Comparison of ENCODE assay signal across 25 cellular contexts in the genomic region with DNA sequence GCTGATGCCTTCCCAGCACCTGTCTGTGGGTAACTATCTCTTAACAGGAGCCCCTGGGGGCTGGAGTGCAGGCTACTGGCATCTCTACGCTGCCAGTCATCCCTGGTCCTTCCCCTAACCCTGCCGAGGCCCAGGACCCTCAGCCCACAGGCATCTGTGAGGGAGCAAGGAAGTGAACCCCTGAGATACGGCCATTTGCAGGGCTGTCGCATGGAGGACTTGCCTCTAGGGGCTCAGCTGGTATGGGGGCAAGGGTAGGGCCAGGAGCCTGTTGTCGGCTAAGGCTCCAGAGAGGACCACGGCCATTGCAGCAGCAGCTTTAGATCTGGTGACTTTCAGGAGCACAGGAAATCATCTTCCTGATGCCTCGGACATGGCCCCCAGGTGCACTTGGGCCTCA. TPM values are rescaled to one million over a fixed set of nuclear protein-coding genes. Genes with fewer than 3 reads are reported as not detected.
DNase-seq lines count a peak whose midpoint lies in the region; ATAC-seq, FAIRE-seq and TF ChIP-seq lines count a peak whose summit lies in the region.
"Had no signal": no experiment of that assay in that cellular context is flagged by ENCODE, and none has a peak within 500 bp of the region (broad histone marks: within the 10 kb centered on the region; RNA-seq: fewer than 3 reads in every experiment).

No MANE protein-coding gene starts in this region.

- H2BK120ac ChIP-seq in H1 (replicated peaks; ENCODE audit: low read depth, low read length): no peak overlapping the region

- TF ChIP-seq POLR2A in HepG2 (IDR thresholded peaks at IDR 0.05; ENCODE audit: insufficient read depth in 1 of 2, low read depth in 2 of 2, low read length in 2 of 2) (no peak), right lobe of liver (IDR thresholded peaks at IDR 0.05) (no peak), H1 (IDR thresholded peaks at IDR 0.05; ENCODE audit: control extremely low read depth in 1 of 2, low read depth in 2 of 2, low read length in 2 of 2) (no peak), vagina (IDR thresholded peaks at IDR 0.05) (no peak)

- TF ChIP-seq CTCF in HepG2 (CRISPR knock-in tag; IDR thresholded peaks at IDR 0.05) (no peak), right lobe of liver (IDR thresholded peaks at IDR 0.05) (no peak), H1 (IDR thresholded peaks at IDR 0.05; ENCODE audit: control extremely low read depth in 1 of 3, insufficient read depth in 1 of 3, low read depth in 1 of 3, low read length in 3 of 3) (no peak), vagina (IDR thresholded peaks at IDR 0.05) (no peak)

- H3K27ac ChIP-seq in HepG2 (ENCODE audit: extremely low read length, insufficient read depth, low read length) (no peak overlapping the region), right lobe of liver (no peak overlapping the region), H1 (ENCODE audit: low read depth, low read length) (no peak overlapping the region), vagina (peak overlapping the region; percentile 33)
- H3K27ac ChIP-seq: 22Rv1, A549, BLaER1 had no signal

- H3K4me3 ChIP-seq in HepG2 (replicated peaks in 1 of 3; ENCODE audit: insufficient read depth in 1 of 3, low read depth in 2 of 3, low read length in 3 of 3) (no peak overlapping the region), right lobe of liver (no peak overlapping the region), H1 (ENCODE audit: extremely low read depth in 1 of 4, insufficient read depth in 2 of 4, low read depth in 3 of 4, low read length in 4 of 4) (no peak overlapping the region), vagina (no peak overlapping the region)
- H3K4me3 ChIP-seq: A549, BLaER1, GM12878 had no signal

- POLR2A ChIA-PET in HepG2 (lab: Yijun Ruan, JAX) (no interaction called here), H1 (lab: Charles Lee; ENCODE audit: partially characterized antibody) (no interaction called here)

- H3K79me2 ChIP-seq in HepG2 (ENCODE audit: insufficient read depth, low read length) (no peaks in the 10 kb centered on the region), H1 (ENCODE audit: control insufficient read depth in 1 of 2, insufficient read depth in 2 of 2, low read length in 2 of 2) (no peaks in the 10 kb centered on the region; a peak in 1 of 4 replicates)

- H3K9ac ChIP-seq in HepG2 (ENCODE audit: insufficient read depth, low read depth, low read length) (no peak overlapping the region), H1 (replicated peaks in 1 of 4; ENCODE audit: extremely low read depth in 1 of 4, low read depth in 3 of 4, low read length in 3 of 4) (no peak overlapping the region)
- H3K9ac ChIP-seq: BLaER1 had no signal

- H3K27me3 ChIP-seq in HepG2 (ENCODE audit: control insufficient read depth in 1 of 2, insufficient read depth in 2 of 2, low read length in 2 of 2): no peaks in the 10 kb centered on the region
- H3K27me3 ChIP-seq in right lobe of liver: no peaks in the 10 kb centered on the region
- no peaks in the 10 kb centered on the region for H3K27me3 ChIP-seq in H1 (replicated peaks in 1 of 4; ENCODE audit: control insufficient read depth in 3 of 4, extremely low read depth in 1 of 4, insufficient read depth in 3 of 4, low read length in 3 of 4)
- H3K27me3 ChIP-seq in vagina: no peaks in the 10 kb centered on the region
- H3K27me3 ChIP-seq: BE2C, BLaER1 had no signal

- H2AFZ ChIP-seq in HepG2 (ENCODE audit: low read length): no peak overlapping the region
- no peak overlapping the region for H2AFZ ChIP-seq in H1 (ENCODE audit: low read length)

- no peak overlapping the region for H2BK5ac ChIP-seq in H1 (ENCODE audit: low read depth, low read length)

- H3K4me2 ChIP-seq in HepG2 (ENCODE audit: low read depth, low read length) (no peak overlapping the region), H1 (ENCODE audit: insufficient read depth in 1 of 2, low read depth in 2 of 2, low read length in 2 of 2) (no peak overlapping the region)
- H3K4me2 ChIP-seq: A549, BLaER1 had no signal

- TF ChIP-seq RAD21 in HepG2 (CRISPR knock-in tag; IDR thresholded peaks at IDR 0.05): no peak
- no peak for TF ChIP-seq RAD21 in H1 (IDR thresholded peaks at IDR 0.05 in 1 of 2, conservative IDR thresholded peaks at IDR 0.05 in 1 of 2; ENCODE audit: low read depth in 2 of 2, low read length in 2 of 2)

- H3K56ac ChIP-seq in H1 (replicated peaks; ENCODE audit: insufficient read length, low read depth, low read length): no peak overlapping the region

- H3K36me3 ChIP-seq in HepG2 (replicated peaks in 1 of 2; ENCODE audit: control insufficient read depth in 1 of 2, insufficient read depth in 2 of 2, low read length in 2 of 2) (peaks cover 9 to 52% of the 10 kb centered on the region in 2 experiments), right lobe of liver (no peaks in the 10 kb centered on the region), H1 (ENCODE audit: control insufficient read depth in 2 of 4, insufficient read depth in 4 of 4, low read length in 3 of 4) (peaks cover 0 to 5% (median 3%) of the 10 kb centered on the region in 4 experiments; a peak in 3 of 8 replicates), vagina (peaks cover 0 to 20% of the 10 kb centered on the region in 2 donors)

- no peak overlapping the region for H3K14ac ChIP-seq in H1 (ENCODE audit: insufficient read length)

- no peak overlapping the region for H4K5ac ChIP-seq in H1 (ENCODE audit: insufficient read length, low read depth, low read length)

- 97% methylated on average over 6 of the region's 7 CpGs for WGBS in HepG2 (ENCODE audit: low lambda C conversion rate)
- no CpG with 5 or more reads among the region's 7 CpGs for WGBS in right lobe of liver (ENCODE audit: insufficient coverage, low coverage, low lambda C conversion rate, missing lambda C conversion rate)
- 92% methylated on average over 7 of the region's 7 CpGs; no CpG with 5 or more reads in 1 of the 2 experiments for WGBS in H1 (ENCODE audit: extremely low coverage in 1 of 2, insufficient coverage in 1 of 2, insufficient read length in 1 of 2, insufficient replicate concordance in 2 of 2, low coverage in 1 of 2, low lambda C conversion rate in 2 of 2, missing lambda C conversion rate in 1 of 2), 2 experiments

- H2BK12ac ChIP-seq in H1 (ENCODE audit: low read depth, low read length): no peak overlapping the region

- BruUV-seq in HepG2 (replicated peaks; lab: Mats Ljungman, UMichigan): no TSS peak

- H2BK15ac ChIP-seq in H1 (ENCODE audit: low read length): no peak overlapping the region

- H3K4me1 ChIP-seq in HepG2 (ENCODE audit: insufficient read depth, low read length) (no peaks in the 10 kb centered on the region), right lobe of liver (no peaks in the 10 kb centered on the region), H1 (replicated peaks in 1 of 4; ENCODE audit: control insufficient read depth in 3 of 4, insufficient read depth in 4 of 4, low read length in 3 of 4) (no peaks in the 10 kb centered on the region), vagina (peaks cover 31% of the 10 kb centered on the region)
- H3K4me1 ChIP-seq: BE2C, BLaER1 had no signal

- DNase-seq in HepG2 (ENCODE audit: low spot score) (no peak), right lobe of liver (no peak), H1 (ENCODE audit: low read depth in 1 of 2, low spot score in 2 of 2) (no peak), vagina (ENCODE audit: extremely low spot score in 2 of 2) (no peak), ACHN (no peak)
- DNase-seq: BE2C; C1 segment of cervical spinal cord; CD4-positive, alpha-beta memory T cell; CD4-positive, CD25-positive, alpha-beta regulatory T cell; CD8-positive, alpha-beta memory T cell; COR-L47; DMS 273 treated with DMSO at 0.1 percent for 48 hours; DMS153; DMS79; DND-41; EL; GDM1 had no signal

- peaks cover 4% of the 10 kb centered on the region; the same call in 1 of the 2 replicates for H3K79me1 ChIP-seq in H1 (ENCODE audit: low read depth, low read length)

- H3K23ac ChIP-seq in H1 (ENCODE audit: insufficient read length): no peak overlapping the region

- no peak overlapping the region for H3K18ac ChIP-seq in H1 (ENCODE audit: extremely low read depth, low read length)

- no peak overlapping the region for H4K91ac ChIP-seq in H1 (replicated peaks; ENCODE audit: insufficient read length, low read length)

- ATAC-seq in HepG2 (no peak; the same call in 2 of the 3 replicates), right lobe of liver (no peak), GM18909 (IDR thresholded peaks at IDR 0.05; ENCODE audit: poor library complexity, unreplicated experiment) (no peak)
- ATAC-seq: A549, GM12878 had no signal

- in situ Hi-C loops in HepG2 (cut with HindIII; ENCODE audit: extremely low pct_ligation_motif_present, low pct_unique_long_range_greater_than_20kb): no loop called here
- in situ Hi-C loops in ACHN (cut with HindIII; ENCODE audit: low pct_ligation_motif_present, low pct_unique_long_range_greater_than_20kb, low sequenced_read_pairs): no loop called here

- H4K20me1 ChIP-seq in HepG2 (ENCODE audit: insufficient read depth, low read length) (no peaks in the 10 kb centered on the region; the same call in 1 of the 2 replicates), H1 (replicated peaks in 1 of 2; ENCODE audit: control insufficient read depth in 1 of 2, insufficient read depth in 2 of 2, low read length in 2 of 2) (no peaks in the 10 kb centered on the region)

- H3K23me2 ChIP-seq in H1 (ENCODE audit: low read depth, low read length): no peaks in the 10 kb centered on the region

- no peak overlapping the region for H2BK20ac ChIP-seq in H1 (ENCODE audit: low read length)

- CTCF ChIA-PET in HepG2 (lab: Yijun Ruan, JAX; ENCODE audit: low intra/inter-chr PET ratio, low total read pairs): no interaction called here
- CTCF ChIA-PET in H1 (lab: Charles Lee; ENCODE audit: partially characterized antibody): interaction anchor here (1.1 kb wide), 1 partner anchor 9 kb away, joined by 3 read pairs; no protein-coding TSS in a partner anchor

- H3K4ac ChIP-seq in H1 (replicated peaks; ENCODE audit: insufficient read length, low read depth, low read length): no peak overlapping the region

- no peak overlapping the region for H2AK5ac ChIP-seq in H1 (ENCODE audit: low read depth, low read length)

- peak overlapping the region; percentile 1; the same call in 1 of the 2 replicates for H4K8ac ChIP-seq in H1 (ENCODE audit: extremely low read depth, insufficient read depth, low read length)

- intact Hi-C loops in HepG2 (cut with micrococcal nuclease; ENCODE audit: unreplicated experiment): no loop called here
- intact Hi-C loops in right lobe of liver (cut with DNase I): no loop called here
- intact Hi-C loops in vagina (cut with DNase I): no loop called here

- H3K9me3 ChIP-seq in HepG2 (ENCODE audit: low read length) (no peaks in the 10 kb centered on the region), right lobe of liver (no peaks in the 10 kb centered on the region), H1 (ENCODE audit: insufficient read depth in 2 of 2, low read depth in 1 of 2, low read length in 1 of 2) (no peaks in the 10 kb centered on the region), vagina (no peaks in the 10 kb centered on the region)
- H3K9me3 ChIP-seq: A549, BE2C, BLaER1 had no signal

- no peak for FAIRE-seq in HepG2 (lab: Jason Lieb, UNC)
- no peak for FAIRE-seq in H1 (lab: Jason Lieb, UNC)
- FAIRE-seq: A549, GM12878, GM12892, GM18507, GM19239 had no signal

- TF ChIP-seq EP300 in HepG2 (IDR thresholded peaks at IDR 0.05; ENCODE audit: low read depth in 2 of 2, low read length in 2 of 2): no peak
- TF ChIP-seq EP300 in HepG2 (CRISPR knock-in tag; IDR thresholded peaks at IDR 0.05; ENCODE audit: borderline replicate concordance): no peak
- no peak for TF ChIP-seq EP300 in H1 (IDR thresholded peaks at IDR 0.05; ENCODE audit: borderline replicate concordance in 1 of 2, low read depth in 2 of 2, low read length in 2 of 2)

RNA-seq across cellular contexts. Expression of a gene that starts 49.7 kb away (rescaled TPM):
- 33.6 and 40.1 TPM in 2 replicates for total RNA-seq in HepG2 (2016; rRNA removed; fragmentation: Illumina TruSeq; extraction: Trizol)
- 66.8 and 68.7 TPM in 2 replicates for total RNA-seq in HepG2 (2016; cell fraction: cytosol; rRNA removed; fragmentation: Illumina TruSeq; extraction: Trizol; ENCODE audit: low read depth)
- total RNA-seq in HepG2 (2016; cell fraction: insoluble cytoplasmic fraction; rRNA removed; fragmentation: Illumina TruSeq; extraction: Trizol): 37.5 and 40.8 TPM in 2 replicates
- 38.1 and 58.6 TPM in 2 replicates for total RNA-seq in HepG2 (2016; cell fraction: membrane; rRNA removed; fragmentation: Illumina TruSeq; extraction: Trizol)
- 50.7 and 54.4 TPM in 2 replicates for total RNA-seq in HepG2 (2016; cell fraction: nucleus; rRNA removed; fragmentation: Illumina TruSeq; extraction: Trizol)
- polyA plus RNA-seq in HepG2 (2011; rRNA removed): 12.9 and 15.4 TPM in 2 replicates
- 6.9 and 9.0 TPM in 2 replicates for polyA plus RNA-seq in HepG2 (2011; cell fraction: cytosol; rRNA removed)
- polyA plus RNA-seq in HepG2 (2011; cell fraction: nucleus; rRNA removed): 35.9 and 37.8 TPM in 2 replicates
- polyA plus RNA-seq in HepG2 (2012): 16.6 and 19.8 TPM in 2 replicates
- 1.1 TPM in 2 replicates for polyA plus RNA-seq in HepG2 (2016; cell fraction: cytosol; fragmentation: Illumina TruSeq; extraction: Trizol; ENCODE audit: low read depth)
- 25.1 and 26.7 TPM in 2 replicates for polyA plus RNA-seq in HepG2 (2016; cell fraction: insoluble cytoplasmic fraction; fragmentation: Illumina TruSeq; extraction: Trizol; ENCODE audit: low read depth)
- polyA plus RNA-seq in HepG2 (2016; cell fraction: membrane; fragmentation: Illumina TruSeq; extraction: Trizol; ENCODE audit: low read depth): 3.2 and 4.4 TPM in 2 replicates
- polyA plus RNA-seq in HepG2 (2016; cell fraction: nucleus; fragmentation: Illumina TruSeq; extraction: Trizol; ENCODE audit: insufficient read depth, low read depth): 51.7 and 52.1 TPM in 2 replicates
- polyA minus RNA-seq in HepG2 (2011; rRNA and poly(A)+ RNA removed; ENCODE audit: low replicate concordance): 16.6 and 30.1 TPM in 2 replicates
- 16.9 and 18.6 TPM in 2 replicates for polyA minus RNA-seq in HepG2 (2011; cell fraction: cytosol; rRNA and poly(A)+ RNA removed)
- 94.5 and 105 TPM in 2 replicates for polyA minus RNA-seq in HepG2 (2011; cell fraction: nucleus; rRNA and poly(A)+ RNA removed)
- 10 to 100 TPM in 4 of 6 experiments, 1 to 10 TPM in 2; 9.4 to 20.5 (median 13.1) TPM for total RNA-seq in right lobe of liver
- total RNA-seq in H1 (2021; fragmentation: NEBNext Ultra II Directional; extraction: Animal tissue kit (Norgen Biotek cat#: 25700)): 51.6 and 54.1 TPM in 2 replicates
- 16.6 and 17.4 TPM in 2 replicates for polyA plus RNA-seq in H1 (2011; rRNA removed)
- 25.8 TPM for polyA plus RNA-seq in H1 (2011; cell fraction: cytosol; rRNA removed)
- polyA plus RNA-seq in H1 (2011; cell fraction: nucleus; rRNA removed): 39.6 TPM
- polyA plus RNA-seq in H1 (2012, experiment 1 of 2): 27.5 to 32.5 TPM (median 28.5 TPM) in 4 replicates
- polyA plus RNA-seq in H1 (2012, experiment 2 of 2): 1.8 TPM
- 32.5 TPM for polyA plus RNA-seq in H1 (2013, experiment 1 of 2)
- polyA plus RNA-seq in H1 (2013, experiment 2 of 2): 36.0 TPM
- 36.8 and 37.8 TPM in 2 replicates for polyA minus RNA-seq in H1 (2011; rRNA and poly(A)+ RNA removed)
- 31.8 TPM for polyA minus RNA-seq in H1 (2011; cell fraction: cytosol; rRNA and poly(A)+ RNA removed)
- 93.7 TPM for polyA minus RNA-seq in H1 (2011; cell fraction: nucleus; rRNA and poly(A)+ RNA removed)
- 56.7 TPM for total RNA-seq in vagina
